ENCODE assay signal across 8 cellular contexts in the genomic region with DNA sequence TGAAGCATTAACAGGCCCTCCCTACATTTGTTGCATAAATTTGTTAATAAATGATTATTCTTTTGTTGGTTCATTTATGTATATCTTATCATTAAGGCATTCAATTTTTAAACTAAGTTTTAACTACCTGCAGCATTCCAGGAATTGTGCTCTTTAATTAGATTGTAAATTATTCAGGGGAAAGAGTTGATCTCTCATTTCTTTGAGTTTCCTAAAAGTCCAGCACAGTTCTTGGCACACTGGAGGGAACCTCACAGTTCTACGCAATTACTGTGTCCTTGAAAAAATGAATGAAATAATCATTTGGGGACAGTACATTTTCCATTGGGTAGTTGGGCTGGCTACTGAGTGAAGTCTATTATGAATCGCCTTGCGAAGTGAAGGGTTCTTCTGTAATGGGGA. TPM values are rescaled to one million over a fixed set of nuclear protein-coding genes. Genes with fewer than 3 reads are reported as not detected.
DNase-seq lines count a peak whose midpoint lies in the region; ATAC-seq and TF ChIP-seq lines count a peak whose summit lies in the region.

No MANE protein-coding gene starts in this region.

- no peaks in the 10 kb centered on the region for H3K9me3 ChIP-seq in CD8-positive, alpha-beta memory T cell (ENCODE audit: low read length)
- H3K9me3 ChIP-seq in Peyer's patch (no peaks in the 10 kb centered on the region), endodermal cell (ENCODE audit: control insufficient read depth, low read length) (no peaks in the 10 kb centered on the region), parathyroid adenoma (ENCODE audit: control insufficient read depth, low read length) (no peaks in the 10 kb centered on the region)

- H3K27me3 Mint-ChIP-seq in CD8-positive, alpha-beta memory T cell: peaks cover 0 to 5% of the 10 kb centered on the region in 2 donors
- peaks cover 3% of the 10 kb centered on the region for H3K27me3 Mint-ChIP-seq in endodermal cell (ENCODE audit: insufficient read depth)

- peaks cover 34 to 44% (median 40%) of the 10 kb centered on the region in 3 donors for H3K4me1 Mint-ChIP-seq in CD8-positive, alpha-beta memory T cell
- peaks cover 4% of the 10 kb centered on the region for H3K4me1 Mint-ChIP-seq in endodermal cell

- ATAC-seq in GM19328 (IDR thresholded peaks at IDR 0.05; ENCODE audit: unreplicated experiment) (no peak), GM18511 (IDR thresholded peaks at IDR 0.05; ENCODE audit: unreplicated experiment) (no peak)

- WGBS in endodermal cell (ENCODE audit: insufficient coverage in 1 of 2, insufficient read length in 1 of 2), 2 experiments: 35 to 48% methylated on average over 3 of the region's 3 CpGs

- peak overlapping the region; percentile 87 for H3K27ac ChIP-seq in CD8-positive, alpha-beta memory T cell (ENCODE audit: low read depth, low read length)
- H3K27ac ChIP-seq in Peyer's patch (peak overlapping the region; percentile 90 to 100 (median 98)), endodermal cell (ENCODE audit: low read depth, low read length) (no peak overlapping the region), parathyroid adenoma (peak overlapping the region; percentile 84)

- TF ChIP-seq CTCF in Peyer's patch (IDR thresholded peaks at IDR 0.05): no peak
- TF ChIP-seq CTCF in endodermal cell (conservative IDR thresholded peaks at IDR 0.05): no peak
- no peak for TF ChIP-seq CTCF in parathyroid adenoma (IDR thresholded peaks at IDR 0.05)

- H3K9ac ChIP-seq in endodermal cell (ENCODE audit: extremely low read depth, low read length, poor library complexity, severe bottlenecking): no peak overlapping the region
- no peak overlapping the region for H3K9ac ChIP-seq in parathyroid adenoma

- POLR2A ChIA-PET in CD8-positive, alpha-beta memory T cell (lab: Charles Lee): no interaction called here

- H3K4me3 Mint-ChIP-seq in CD8-positive, alpha-beta memory T cell: peak overlapping the region; percentile 91 to 99 (median 93)
- H3K4me3 Mint-ChIP-seq in endodermal cell: peak overlapping the region; percentile 90

- H2AFZ ChIP-seq in parathyroid adenoma: peak overlapping the region; percentile 88

- no peaks in the 10 kb centered on the region for H3K79me2 ChIP-seq in parathyroid adenoma

- peak overlapping the region; percentile 82 for H3K4me2 ChIP-seq in parathyroid adenoma (ENCODE audit: low read length)

- DNase-seq in CD8-positive, alpha-beta memory T cell: no peak
- DNase-seq in Peyer's patch (no peak), endodermal cell (no peak), NCI-H187 treated with DMSO at 0.1 percent for 48 hours (lab: John Stamatoyannopoulos, UW) (no peak), GM19240 (ENCODE audit: insufficient read length, low spot score) (no peak)

- no peaks in the 10 kb centered on the region for H3K9me3 Mint-ChIP-seq in CD8-positive, alpha-beta memory T cell
- no peaks in the 10 kb centered on the region for H3K9me3 Mint-ChIP-seq in endodermal cell

- peaks cover 27% of the 10 kb centered on the region for H3K4me1 ChIP-seq in CD8-positive, alpha-beta memory T cell (ENCODE audit: insufficient read depth, low read length)
- H3K4me1 ChIP-seq in Peyer's patch (peaks cover 0 to 14% (median 2%) of the 10 kb centered on the region in 4 donors), endodermal cell (ENCODE audit: control insufficient read depth, insufficient read depth, low read length) (no peaks in the 10 kb centered on the region), parathyroid adenoma (no peaks in the 10 kb centered on the region)

- no peak overlapping the region for H3K4me3 ChIP-seq in CD8-positive, alpha-beta memory T cell (ENCODE audit: low read length)
- H3K4me3 ChIP-seq in Peyer's patch (peak overlapping the region in 1 of 4 donors; percentile 100), endodermal cell (ENCODE audit: low read length) (peak overlapping the region; percentile 97), parathyroid adenoma (ENCODE audit: low read depth, low read length) (peak overlapping the region; percentile 97)

- H3K36me3 ChIP-seq in CD8-positive, alpha-beta memory T cell (ENCODE audit: insufficient read depth, low read length): no peaks in the 10 kb centered on the region
- H3K36me3 ChIP-seq in Peyer's patch (no peaks in the 10 kb centered on the region), endodermal cell (ENCODE audit: control insufficient read depth, insufficient read depth, low read length) (no peaks in the 10 kb centered on the region), parathyroid adenoma (ENCODE audit: control insufficient read depth, insufficient read depth, low read length) (no peaks in the 10 kb centered on the region)

- H3K27ac Mint-ChIP-seq in CD8-positive, alpha-beta memory T cell: peak overlapping the region; percentile 92 to 99 (median 99)
- H3K27ac Mint-ChIP-seq in endodermal cell: peak overlapping the region; percentile 78

- H3K27me3 ChIP-seq in CD8-positive, alpha-beta memory T cell (ENCODE audit: insufficient read depth, low read length, poor library complexity, severe bottlenecking): no peaks in the 10 kb centered on the region
- H3K27me3 ChIP-seq in Peyer's patch (no peaks in the 10 kb centered on the region), endodermal cell (ENCODE audit: control insufficient read depth, insufficient read depth, low read length, poor library complexity, severe bottlenecking) (no peaks in the 10 kb centered on the region), parathyroid adenoma (ENCODE audit: control insufficient read depth, insufficient read depth, low read length) (no peaks in the 10 kb centered on the region)

- peaks cover 0 to 20% (median 8%) of the 10 kb centered on the region in 3 donors for H3K36me3 Mint-ChIP-seq in CD8-positive, alpha-beta memory T cell
- no peaks in the 10 kb centered on the region for H3K36me3 Mint-ChIP-seq in endodermal cell (ENCODE audit: low read depth)

- no peak for TF ChIP-seq POLR2A in Peyer's patch (IDR thresholded peaks at IDR 0.05)

- CTCF ChIA-PET in CD8-positive, alpha-beta memory T cell (lab: Charles Lee): interaction anchor here (1.1 to 1.3 kb wide), 3 partner anchors 19 to 99 kb away, joined by 3 to 6 read pairs (median 3); no protein-coding TSS in a partner anchor

RNA-seq across cellular contexts. Expression of gene STXBP3, which starts 0.5 kb away (rescaled TPM):
- 10 to 100 TPM; 43.2 to 43.3 TPM for total RNA-seq in CD8-positive, alpha-beta memory T cell
- 54.8 TPM for polyA plus RNA-seq in CD8-positive, alpha-beta memory T cell
- total RNA-seq in Peyer's patch (100 to 1,000 TPM in 1 of 4 donors, 10 to 100 TPM in 3; 51.3 to 106 (median 64.2) TPM), endodermal cell (10 to 100 TPM; 37.4 to 38.5 TPM)
- polyA plus RNA-seq in endodermal cell (2013, experiment 1 of 2): 43.5 TPM
- polyA plus RNA-seq in endodermal cell (2013, experiment 2 of 2): 51.4 TPM

RNA-seq across cellular contexts. Expression of gene FNDC7, which starts 33.3 kb away (rescaled TPM):
- total RNA-seq in CD8-positive, alpha-beta memory T cell: under 1 TPM in 1 of 2 experiments, not detected in 1; 0.09 TPM
- polyA plus RNA-seq in CD8-positive, alpha-beta memory T cell: not detected
- total RNA-seq in Peyer's patch: not detected
- total RNA-seq in endodermal cell: not detected
- 0.36 TPM for polyA plus RNA-seq in endodermal cell (2013, experiment 1 of 2)
- not detected for polyA plus RNA-seq in endodermal cell (2013, experiment 2 of 2)

RNA-seq across cellular contexts. Expression of gene PRPF38B, which starts 53.9 kb away (rescaled TPM):
- 10 to 100 TPM; 74.8 to 78.1 TPM for total RNA-seq in CD8-positive, alpha-beta memory T cell
- polyA plus RNA-seq in CD8-positive, alpha-beta memory T cell: 32.3 TPM
- total RNA-seq in Peyer's patch (10 to 100 TPM; 42.1 to 54.2 (median 45.6) TPM), endodermal cell (10 to 100 TPM; 45.0 to 47.3 TPM)
- 43.3 TPM for polyA plus RNA-seq in endodermal cell (2013, experiment 1 of 2)
- polyA plus RNA-seq in endodermal cell (2013, experiment 2 of 2): 38.3 TPM
